9 cellular contexts compared by ENCODE assay signal in the genomic region with DNA sequence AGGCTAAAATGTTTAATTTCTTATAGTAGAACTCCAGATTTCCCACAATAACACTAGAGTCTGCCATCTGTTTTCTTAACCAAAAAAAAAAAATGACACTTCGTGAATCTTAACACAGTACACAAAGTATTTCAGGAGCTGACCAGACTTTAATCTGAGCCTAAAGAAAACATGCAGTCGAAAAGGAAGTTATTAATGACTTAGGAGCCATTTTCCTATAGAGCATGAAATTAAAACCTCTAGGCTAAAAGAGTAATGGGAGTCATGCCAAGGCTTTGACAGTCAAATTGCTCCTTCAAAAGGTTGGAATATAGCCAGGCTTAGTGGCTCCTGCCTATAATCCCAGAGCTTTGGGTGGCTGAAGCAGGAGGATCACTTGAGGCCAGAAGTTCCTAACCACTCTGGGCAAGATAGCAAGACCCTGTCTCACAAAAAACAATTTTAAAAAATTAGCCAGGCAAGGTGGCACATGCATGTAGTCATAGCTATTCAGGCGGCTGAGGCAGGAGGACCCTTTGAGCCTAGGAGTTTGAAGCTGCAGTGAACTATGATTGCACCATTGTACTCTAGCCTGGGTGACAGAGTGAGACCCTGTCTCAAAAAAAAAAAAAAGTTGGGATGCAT. TPM values are rescaled to one million over a fixed set of nuclear protein-coding genes. Genes with fewer than 3 reads are reported as not detected.
DNase-seq lines count a peak whose midpoint lies in the region; ATAC-seq and TF ChIP-seq lines count a peak whose summit lies in the region.
"Had no signal": no experiment of that assay in that cellular context is flagged by ENCODE, and none has a peak within 500 bp of the region (broad histone marks: within the 10 kb centered on the region; RNA-seq: fewer than 3 reads in every experiment).

No MANE protein-coding gene starts in this region.

- H3K27ac Mint-ChIP-seq in brain (peak overlapping the region; percentile 4 to 86 (median 59)), memory B cell (peak overlapping the region; percentile 82), GM23338 (no peak overlapping the region; the same call in 1 of the 2 replicates)
- H3K27ac Mint-ChIP-seq: activated naive CD8-positive, alpha-beta T cell treated with anti-CD3 and anti-CD28 coated beads for 36 hours had no signal

- ATAC-seq in memory B cell (ENCODE audit: low read depth) (no peak), GM21528 (IDR thresholded peaks at IDR 0.05; ENCODE audit: low FRiP score, unreplicated experiment) (no peak), GM23338 (no peak)

- no peaks in the 10 kb centered on the region for H4K20me1 ChIP-seq in GM23338 (replicated peaks; ENCODE audit: insufficient read depth)

- H3K4me1 Mint-ChIP-seq in brain (peaks cover 36% of the 10 kb centered on the region), memory B cell (peaks cover 22% of the 10 kb centered on the region), GM23338 (no peaks in the 10 kb centered on the region)

- H3K27me3 Mint-ChIP-seq in brain (no peaks in the 10 kb centered on the region), memory B cell (no peaks in the 10 kb centered on the region), GM23338 (ENCODE audit: insufficient read depth, low read depth, poor library complexity) (no peaks in the 10 kb centered on the region)
- H3K27me3 Mint-ChIP-seq: activated naive CD8-positive, alpha-beta T cell treated with anti-CD3 and anti-CD28 coated beads for 36 hours had no signal

- no peak overlapping the region; the same call in 1 of the 2 replicates for H3K27ac ChIP-seq in GM23338 (ENCODE audit: low read depth)

- DNase-seq in DMS153 treated with DMSO at 0.1 percent for 48 hours (lab: John Stamatoyannopoulos, UW; ENCODE audit: unreplicated experiment) (peak; percentile 78), NCI-H1694 (lab: John Stamatoyannopoulos, UW) (peak; percentile 69), memory B cell (ENCODE audit: low spot score in 2 of 2) (no peak), GM10248 (ENCODE audit: extremely low spot score) (no peak), GM23338 (ENCODE audit: low spot score) (no peak)
- DNase-seq in activated naive CD4-positive, alpha-beta T cell treated with anti-CD3 and anti-CD28 coated beads, Interleukin-2, amount 50 U/mL, for 16 hours = no peak
- DNase-seq: activated naive CD8-positive, alpha-beta T cell treated with anti-CD3 and anti-CD28 coated beads for 36 hours had no signal

- CTCF ChIA-PET in GM10248 (lab: Yijun Ruan, JAX) = interaction anchor here (0.7 kb wide), 1 partner anchor 12 kb away, joined by 3 read pairs; no protein-coding TSS in a partner anchor

- H3K9me3 Mint-ChIP-seq in brain (peaks cover 14 to 33% (median 25%) of the 10 kb centered on the region in 5 experiments), memory B cell (peaks cover 9% of the 10 kb centered on the region), GM23338 (peaks cover 3% of the 10 kb centered on the region; the same call in 1 of the 3 replicates)

- no peak overlapping the region for H2AFZ ChIP-seq in GM23338

- H3K4me3 ChIP-seq in GM23338 = no peak overlapping the region

- H3K36me3 Mint-ChIP-seq in brain (peaks cover 51% of the 10 kb centered on the region), memory B cell (peaks cover 19% of the 10 kb centered on the region), GM23338 (ENCODE audit: low read depth) (peaks cover 13% of the 10 kb centered on the region; the same call in 1 of the 3 replicates)

- no peak overlapping the region for H3K4me2 ChIP-seq in GM23338

- POLR2A ChIA-PET in GM10248 (lab: Yijun Ruan, JAX) = no interaction called here

- no peaks in the 10 kb centered on the region for H3K27me3 ChIP-seq in GM23338 (ENCODE audit: insufficient read depth)

- H3K36me3 ChIP-seq in GM23338 (ENCODE audit: insufficient read depth) = no peaks in the 10 kb centered on the region

- no peaks in the 10 kb centered on the region for H3K9me2 ChIP-seq in GM23338 (ENCODE audit: insufficient read depth)

- H3F3A ChIP-seq in GM23338 (replicated peaks; ENCODE audit: low read depth) = no peaks in the 10 kb centered on the region

- TF ChIP-seq CTCF in brain (conservative IDR thresholded peaks at IDR 0.05) = no peak
- TF ChIP-seq CTCF in GM10248 (IDR thresholded peaks at IDR 0.05; ENCODE audit: control extremely low read depth, extremely low read depth, low read depth, missing control alignments) = no peak
- no peak for TF ChIP-seq CTCF in GM23338 (conservative IDR thresholded peaks at IDR 0.05; ENCODE audit: low read depth in 2 of 2)

- H3K4me3 Mint-ChIP-seq in brain (peak overlapping the region in 1 of 5 experiments; percentile 21), memory B cell (peak overlapping the region; percentile 68), GM23338 (no peak overlapping the region)
- H3K4me3 Mint-ChIP-seq: activated naive CD8-positive, alpha-beta T cell treated with anti-CD3 and anti-CD28 coated beads for 36 hours had no signal

- H3K79me2 ChIP-seq in GM23338 (replicated peaks; ENCODE audit: insufficient read depth) = peaks cover 60% of the 10 kb centered on the region

- H3K4me1 ChIP-seq in GM23338 (ENCODE audit: insufficient read depth) = no peaks in the 10 kb centered on the region

TF ChIP-seq in GM23338, 12 proteins besides CTCF, POLR2A, EP300 and RAD21:
- TF ChIP-seq REST (IDR thresholded peaks at IDR 0.05; ENCODE audit: unreplicated experiment) = no peak
- TF ChIP-seq, protein P1, sequence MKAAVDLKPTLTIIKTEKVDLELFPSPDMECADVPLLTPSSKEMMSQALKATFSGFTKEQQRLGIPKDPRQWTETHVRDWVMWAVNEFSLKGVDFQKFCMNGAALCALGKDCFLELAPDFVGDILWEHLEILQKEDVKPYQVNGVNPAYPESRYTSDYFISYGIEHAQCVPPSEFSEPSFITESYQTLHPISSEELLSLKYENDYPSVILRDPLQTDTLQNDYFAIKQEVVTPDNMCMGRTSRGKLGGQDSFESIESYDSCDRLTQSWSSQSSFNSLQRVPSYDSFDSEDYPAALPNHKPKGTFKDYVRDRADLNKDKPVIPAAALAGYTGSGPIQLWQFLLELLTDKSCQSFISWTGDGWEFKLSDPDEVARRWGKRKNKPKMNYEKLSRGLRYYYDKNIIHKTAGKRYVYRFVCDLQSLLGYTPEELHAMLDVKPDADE (IDR thresholded peaks at IDR 0.05) = no peak
- TF ChIP-seq ZNF331 (CRISPR knock-in tag; IDR thresholded peaks at IDR 0.05; ENCODE audit: low read depth) = no peak
- TF ChIP-seq STAT1 (IDR thresholded peaks at IDR 0.05; ENCODE audit: unreplicated experiment) = no peak
- TF ChIP-seq POLR2AphosphoS5 (IDR thresholded peaks at IDR 0.05; ENCODE audit: low read depth) = no peak
- TF ChIP-seq EZH2 (IDR thresholded peaks at IDR 0.05; ENCODE audit: low read depth, unreplicated experiment) = no peak
- no peak for TF ChIP-seq JUNB (IDR thresholded peaks at IDR 0.05; ENCODE audit: unreplicated experiment)
TF ChIP-seq in GM23338: peak in this region for 0.

RNA-seq across cellular contexts. Expression of gene MICU1, which starts 13.6 kb away (rescaled TPM):
- 99.5 TPM for polyA plus RNA-seq in brain (ENCODE audit: insufficient read depth, low read depth, low replicate concordance)
- total RNA-seq in GM23338 (2014; rRNA removed; shearing (Covaris generic)) = 27.5 and 41.6 TPM in 2 replicates
- 52.3 and 55.7 TPM in 2 replicates for polyA plus RNA-seq in GM23338 (2016; fragmentation: Nextera tagmentation; extraction: Ambion mirVana)

Comparison
In these comparisons a context has a peak if more than half of its experiments do, and no peak if none do; other contexts are left out.
1. DNase-seq: peak in DMS153 treated with DMSO at 0.1 percent for 48 hours (single experiment) and NCI-H1694 (single experiment); none in memory B cell (0 of 2), GM10248 (single experiment), activated naive CD4-positive, alpha-beta T cell treated with anti-CD3 and anti-CD28 coated beads, Interleukin-2, amount 50 U/mL, for 16 hours (single experiment) and GM23338 (single experiment).